ENCODE assay signal across 23 cellular contexts in the genomic region with DNA sequence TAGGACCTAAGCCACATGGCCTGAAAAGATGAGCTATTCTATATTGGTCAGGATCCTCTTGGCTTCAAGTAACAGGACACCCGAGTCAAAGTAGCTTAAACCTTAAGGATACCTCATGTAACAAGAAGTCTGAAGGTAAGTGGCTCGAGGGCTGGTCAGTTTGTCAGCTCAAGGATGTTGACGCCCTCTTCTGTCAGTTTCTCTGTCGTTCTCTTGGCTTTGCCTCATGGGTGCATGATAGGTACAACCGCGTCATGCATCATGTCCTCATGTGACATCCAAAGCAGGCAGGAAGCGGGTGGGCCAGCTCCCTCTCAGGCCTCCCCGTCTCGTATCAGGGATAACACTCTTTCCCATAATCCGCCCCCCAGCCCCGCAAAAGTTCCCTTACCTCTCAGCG. TPM values are rescaled to one million over a fixed set of nuclear protein-coding genes. Genes with fewer than 3 reads are reported as not detected.
DNase-seq lines count a peak whose midpoint lies in the region; ATAC-seq, FAIRE-seq and TF ChIP-seq lines count a peak whose summit lies in the region.
"Had no signal": no experiment of that assay in that cellular context is flagged by ENCODE, and none has a peak within 500 bp of the region (broad histone marks: within the 10 kb centered on the region; RNA-seq: fewer than 3 reads in every experiment).

No MANE protein-coding gene starts in this region.

- H3K9me3 Mint-ChIP-seq in endodermal cell = no peaks in the 10 kb centered on the region
- H3K9me3 Mint-ChIP-seq: CD8-positive, alpha-beta T cell; HFFc6 had no signal

- no peak overlapping the region for H3K27ac ChIP-seq in HepG2 (ENCODE audit: extremely low read length, insufficient read depth, low read length)
- no peak overlapping the region for H3K27ac ChIP-seq in right lobe of liver
- H3K27ac ChIP-seq in PC-3 (ENCODE audit: low read length) = no peak overlapping the region
- H3K27ac ChIP-seq in endodermal cell (ENCODE audit: low read depth, low read length) = no peak overlapping the region
- H3K27ac ChIP-seq: BLaER1, GM23248, Peyer's patch had no signal

- H3K4me2 ChIP-seq in HepG2 (ENCODE audit: low read depth, low read length) (no peak overlapping the region), PC-3 (ENCODE audit: low read length) (no peak overlapping the region)
- H3K4me2 ChIP-seq: BLaER1, SK-N-SH had no signal

- no peaks in the 10 kb centered on the region for H3K9me2 ChIP-seq in PC-3 (replicated peaks; ENCODE audit: low read length)
- H3K9me2 ChIP-seq: SK-N-SH had no signal

- TF ChIP-seq RAD21 in HepG2 (CRISPR knock-in tag; IDR thresholded peaks at IDR 0.05) = no peak

- H3K36me3 Mint-ChIP-seq in endodermal cell (ENCODE audit: low read depth) = no peaks in the 10 kb centered on the region
- H3K36me3 Mint-ChIP-seq: CD8-positive, alpha-beta T cell had no signal

- ATAC-seq in HepG2 (no peak), right lobe of liver (no peak), PC-3 (no peak), HG02981 (IDR thresholded peaks at IDR 0.05; ENCODE audit: unreplicated experiment) (no peak), GM21576 (IDR thresholded peaks at IDR 0.05; ENCODE audit: unreplicated experiment) (no peak)
- ATAC-seq: CD8-positive, alpha-beta T cell had no signal

- TF ChIP-seq EP300 in HepG2 (IDR thresholded peaks at IDR 0.05; ENCODE audit: low read depth in 2 of 2, low read length in 2 of 2) = no peak
- TF ChIP-seq EP300 in HepG2 (CRISPR knock-in tag; IDR thresholded peaks at IDR 0.05; ENCODE audit: borderline replicate concordance) = no peak

- FAIRE-seq in HepG2 (lab: Jason Lieb, UNC) = no peak
- FAIRE-seq: A204.1, GM12891 had no signal

- no peaks in the 10 kb centered on the region for H4K20me1 ChIP-seq in HepG2 (ENCODE audit: insufficient read depth, low read length)
- no peaks in the 10 kb centered on the region for H4K20me1 ChIP-seq in PC-3 (ENCODE audit: low read length)
- H4K20me1 ChIP-seq: BLaER1 had no signal

- no peak overlapping the region for H2AFZ ChIP-seq in HepG2 (ENCODE audit: low read length)
- no peak overlapping the region for H2AFZ ChIP-seq in PC-3 (ENCODE audit: low read length)
- H2AFZ ChIP-seq: GM23248 had no signal

- H3F3A ChIP-seq in PC-3 (ENCODE audit: low read length, unreplicated experiment) = no peaks in the 10 kb centered on the region

- POLR2A ChIA-PET in HepG2 (lab: Yijun Ruan, JAX) (no interaction called here), PC-3 (lab: Charles Lee; ENCODE audit: unreplicated experiment) (interaction anchor here (0.6 kb wide), 1 partner anchor 307 kb away, joined by 3 read pairs; no protein-coding TSS in a partner anchor)

- no peak for TF ChIP-seq CTCF in HepG2 (CRISPR knock-in tag; IDR thresholded peaks at IDR 0.05)
- no peak for TF ChIP-seq CTCF in right lobe of liver (IDR thresholded peaks at IDR 0.05)
- no peak; the same call in 1 of the 2 replicates for TF ChIP-seq CTCF in PC-3 (conservative IDR thresholded peaks at IDR 0.05; ENCODE audit: low read depth, low read length)
- TF ChIP-seq CTCF in endodermal cell (conservative IDR thresholded peaks at IDR 0.05) = no peak

- H3K27me3 ChIP-seq in HepG2 (ENCODE audit: control insufficient read depth in 1 of 2, insufficient read depth in 2 of 2, low read length in 2 of 2) = peaks cover 0 to 15% of the 10 kb centered on the region in 2 experiments; a peak in 1 of 5 replicates
- no peaks in the 10 kb centered on the region for H3K27me3 ChIP-seq in right lobe of liver
- H3K27me3 ChIP-seq in PC-3 (ENCODE audit: low read length) = no peaks in the 10 kb centered on the region
- peaks cover 18% of the 10 kb centered on the region for H3K27me3 ChIP-seq in endodermal cell (ENCODE audit: control insufficient read depth, insufficient read depth, low read length, poor library complexity, severe bottlenecking)
- H3K27me3 ChIP-seq: BLaER1, Peyer's patch had no signal

- WGBS in HepG2 (ENCODE audit: low lambda C conversion rate) = 50% methylated on average over 12 of the region's 12 CpGs
- 60% methylated on average over 8 of the region's 12 CpGs for WGBS in right lobe of liver (ENCODE audit: insufficient coverage, low coverage, low lambda C conversion rate, missing lambda C conversion rate)
- WGBS in endodermal cell (ENCODE audit: insufficient coverage in 1 of 2, insufficient read length in 1 of 2), 2 experiments = 74 to 79% methylated on average over 7 to 11 of the region's 12 CpGs

- H3K9me3 ChIP-seq in HepG2 (ENCODE audit: low read length) = no peaks in the 10 kb centered on the region
- no peaks in the 10 kb centered on the region for H3K9me3 ChIP-seq in right lobe of liver
- no peaks in the 10 kb centered on the region for H3K9me3 ChIP-seq in PC-3 (ENCODE audit: low read length)
- no peaks in the 10 kb centered on the region for H3K9me3 ChIP-seq in endodermal cell (ENCODE audit: control insufficient read depth, low read length)
- H3K9me3 ChIP-seq: BLaER1, Peyer's patch, SK-N-SH had no signal

- H3K4me3 Mint-ChIP-seq in endodermal cell = no peak overlapping the region
- H3K4me3 Mint-ChIP-seq: CD8-positive, alpha-beta T cell; HFFc6 had no signal

- H3K27ac Mint-ChIP-seq in endodermal cell = no peak overlapping the region
- H3K27ac Mint-ChIP-seq: CD8-positive, alpha-beta T cell; HFFc6 had no signal

- no peaks in the 10 kb centered on the region for H3K4me1 Mint-ChIP-seq in endodermal cell

- peaks cover 7% of the 10 kb centered on the region for H3K27me3 Mint-ChIP-seq in endodermal cell (ENCODE audit: insufficient read depth)

- no peak for TF ChIP-seq POLR2A in HepG2 (IDR thresholded peaks at IDR 0.05; ENCODE audit: insufficient read depth in 1 of 2, low read depth in 2 of 2, low read length in 2 of 2)
- no peak for TF ChIP-seq POLR2A in right lobe of liver (IDR thresholded peaks at IDR 0.05)

- in situ Hi-C loops in HepG2 (cut with HindIII; ENCODE audit: extremely low pct_ligation_motif_present, low pct_unique_long_range_greater_than_20kb) = loop anchor here (5.0 to 25.0 kb wide), 2 partner anchors 138 to 288 kb away; no protein-coding TSS in a partner anchor

- BruUV-seq in HepG2 (replicated peaks; lab: Mats Ljungman, UMichigan) (no TSS peak), PC-3 (replicated peaks; lab: Mats Ljungman, UMichigan) (no TSS peak)

- H3K36me3 ChIP-seq in HepG2 (replicated peaks in 1 of 2; ENCODE audit: control insufficient read depth in 1 of 2, insufficient read depth in 2 of 2, low read length in 2 of 2) (no peaks in the 10 kb centered on the region), right lobe of liver (no peaks in the 10 kb centered on the region), PC-3 (ENCODE audit: low read depth, low read length) (no peaks in the 10 kb centered on the region), endodermal cell (ENCODE audit: control insufficient read depth, insufficient read depth, low read length) (no peaks in the 10 kb centered on the region)
- H3K36me3 ChIP-seq: BLaER1, Peyer's patch had no signal

- H3K9ac ChIP-seq in HepG2 (ENCODE audit: insufficient read depth, low read depth, low read length) (no peak overlapping the region), PC-3 (ENCODE audit: low read length) (no peak overlapping the region), endodermal cell (ENCODE audit: extremely low read depth, low read length, poor library complexity, severe bottlenecking) (no peak overlapping the region)
- H3K9ac ChIP-seq: BLaER1, GM23248, SK-N-SH had no signal

- DNase-seq in HepG2 (ENCODE audit: low spot score) (no peak), right lobe of liver (no peak), PC-3 (peak; percentile 23), endodermal cell (peak; percentile 61), NCI-H187 (lab: John Stamatoyannopoulos, UW) (no peak)
- DNase-seq in central memory CD4-positive, alpha-beta T cell = no peak
- DNase-seq: CD8-positive, alpha-beta T cell; GF-D8; HFFc6; KG1; NCI-H1092 treated with DMSO at 0.1 percent for 48 hours; NCI-H1694 treated with DMSO at 0.1 percent for 48 hours; NCI-H345; Peyer's patch; Right ventricle myocardium superior; SK-N-SH; T-helper 1 cell had no signal

- H3K4me1 ChIP-seq in HepG2 (ENCODE audit: insufficient read depth, low read length) (0 out of 2 replicates have a peak, but pooled peaks cover 5% of the 10 kb centered on the region), right lobe of liver (no peaks in the 10 kb centered on the region), PC-3 (ENCODE audit: insufficient read depth, low read length) (no peaks in the 10 kb centered on the region), endodermal cell (ENCODE audit: control insufficient read depth, insufficient read depth, low read length) (no peaks in the 10 kb centered on the region)

- intact Hi-C loops in HepG2 (cut with micrococcal nuclease; ENCODE audit: unreplicated experiment) = no loop called here
- intact Hi-C loops in right lobe of liver (cut with DNase I) = no loop called here
- intact Hi-C loops in PC-3 (cut with micrococcal nuclease) = no loop called here

- no peaks in the 10 kb centered on the region for H3K79me2 ChIP-seq in HepG2 (ENCODE audit: insufficient read depth, low read length)
- H3K79me2 ChIP-seq in PC-3 (ENCODE audit: low read length) = no peaks in the 10 kb centered on the region

- CTCF ChIA-PET in HepG2 (lab: Yijun Ruan, JAX; ENCODE audit: low intra/inter-chr PET ratio, low total read pairs) = no interaction called here
- CTCF ChIA-PET in PC-3 (lab: Charles Lee) = interaction anchor here (0.9 to 1.1 kb wide), 2 partner anchors 48 to 129 kb away, joined by 3 read pairs; no protein-coding TSS in a partner anchor

- H3K4me3 ChIP-seq in HepG2 (replicated peaks in 1 of 3; ENCODE audit: insufficient read depth in 1 of 3, low read depth in 2 of 3, low read length in 3 of 3) (no peak overlapping the region), right lobe of liver (no peak overlapping the region), PC-3 (ENCODE audit: low read length) (no peak overlapping the region), endodermal cell (ENCODE audit: low read length) (no peak overlapping the region)
- H3K4me3 ChIP-seq: BLaER1, GM23248, Peyer's patch had no signal

RNA-seq across cellular contexts. Expression of a gene that starts 22.1 kb away (rescaled TPM):
- total RNA-seq in HepG2 (2016; rRNA removed; fragmentation: Illumina TruSeq; extraction: Trizol) (71.5 and 71.7 TPM in 2 replicates), right lobe of liver (10 to 100 TPM in 5 of 6 experiments, 1 to 10 TPM in 1; 9.7 to 27.4 (median 18.4) TPM), PC-3 (2014; rRNA removed) (86.0 and 96.9 TPM in 2 replicates), endodermal cell (100 to 1,000 TPM; 108 to 144 TPM)
- total RNA-seq in HepG2 (2016; cell fraction: cytosol; rRNA removed; fragmentation: Illumina TruSeq; extraction: Trizol; ENCODE audit: low read depth) = 15.2 and 18.9 TPM in 2 replicates
- 63.5 and 71.5 TPM in 2 replicates for total RNA-seq in HepG2 (2016; cell fraction: insoluble cytoplasmic fraction; rRNA removed; fragmentation: Illumina TruSeq; extraction: Trizol)
- 19.5 and 22.1 TPM in 2 replicates for total RNA-seq in HepG2 (2016; cell fraction: membrane; rRNA removed; fragmentation: Illumina TruSeq; extraction: Trizol)
- 160 and 177 TPM in 2 replicates for total RNA-seq in HepG2 (2016; cell fraction: nucleus; rRNA removed; fragmentation: Illumina TruSeq; extraction: Trizol)
- polyA plus RNA-seq in HepG2 (2011; rRNA removed) = 72.3 and 86.6 TPM in 2 replicates
- polyA plus RNA-seq in HepG2 (2011; cell fraction: cytosol; rRNA removed) = 34.3 and 38.0 TPM in 2 replicates
- polyA plus RNA-seq in HepG2 (2011; cell fraction: nucleus; rRNA removed) = 159 and 189 TPM in 2 replicates
- polyA plus RNA-seq in HepG2 (2012) = 38.8 and 53.6 TPM in 2 replicates
- 3.1 and 4.0 TPM in 2 replicates for polyA plus RNA-seq in HepG2 (2016; cell fraction: cytosol; fragmentation: Illumina TruSeq; extraction: Trizol; ENCODE audit: low read depth)
- 58.5 and 62.2 TPM in 2 replicates for polyA plus RNA-seq in HepG2 (2016; cell fraction: insoluble cytoplasmic fraction; fragmentation: Illumina TruSeq; extraction: Trizol; ENCODE audit: low read depth)
- 10.1 and 11.0 TPM in 2 replicates for polyA plus RNA-seq in HepG2 (2016; cell fraction: membrane; fragmentation: Illumina TruSeq; extraction: Trizol; ENCODE audit: low read depth)
- polyA plus RNA-seq in HepG2 (2016; cell fraction: nucleus; fragmentation: Illumina TruSeq; extraction: Trizol; ENCODE audit: insufficient read depth, low read depth) = 237 and 263 TPM in 2 replicates
- 383 and 386 TPM in 2 replicates for polyA minus RNA-seq in HepG2 (2011; rRNA and poly(A)+ RNA removed; ENCODE audit: low replicate concordance)
- 22.2 and 23.0 TPM in 2 replicates for polyA minus RNA-seq in HepG2 (2011; cell fraction: cytosol; rRNA and poly(A)+ RNA removed)
- polyA minus RNA-seq in HepG2 (2011; cell fraction: nucleus; rRNA and poly(A)+ RNA removed) = 275 and 320 TPM in 2 replicates
- 133 TPM for polyA plus RNA-seq in endodermal cell (2013, experiment 1 of 2)
- polyA plus RNA-seq in endodermal cell (2013, experiment 2 of 2) = 117 TPM

Comparison
In these comparisons a context has a peak if more than half of its experiments do, and no peak if none do; other contexts are left out.
1. DNase-seq: peak in PC-3 (single experiment) and endodermal cell (single experiment); none in HepG2 (single experiment), right lobe of liver (0 of 3), NCI-H187 (0 of 2) and central memory CD4-positive, alpha-beta T cell (single experiment).